Comparison of ENCODE assay signal across 23 cellular contexts in the genomic region with DNA sequence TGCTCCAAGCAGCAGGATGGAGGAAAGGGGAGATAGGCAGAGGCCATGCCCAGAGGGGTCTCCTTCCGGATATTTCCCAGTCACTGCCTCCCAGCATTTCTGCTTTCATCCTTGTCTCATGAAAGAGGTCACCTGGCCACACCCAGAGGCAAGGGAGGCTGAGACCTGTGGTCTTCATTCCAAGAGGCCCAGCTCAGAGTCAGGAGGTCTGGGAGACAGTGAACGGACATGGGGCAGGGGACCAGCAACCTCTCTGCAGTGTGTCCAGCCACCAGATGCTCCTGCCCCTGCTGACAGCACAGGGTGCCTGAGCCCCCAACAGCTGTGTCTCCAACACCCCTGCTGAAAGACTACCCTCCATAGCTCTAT.
"Had no signal": no experiment of that assay in that cellular context is flagged by ENCODE, and none has a peak within 500 bp of the region (broad histone marks: within the 10 kb centered on the region; RNA-seq: fewer than 3 reads in every experiment).

No MANE protein-coding gene starts in this region.

- H3K9me3 Mint-ChIP-seq: activated B cell treated with CpG ODN at 0.5 μM for 24 hours; activated naive CD8-positive, alpha-beta T cell treated with anti-CD3 and anti-CD28 coated beads for 36 hours; activated T-cell treated with anti-CD3 and anti-CD28 coated beads, Interleukin-2, amount 50 U/mL, for 4 hours; neural progenitor cell; T-helper 1 cell treated with Interleukin-12 subunit alpha and Interleukin-12 subunit beta and Interleukin-4 antibody, amounts not matched to agents 30 μg/mL and 1 μg/mL, for 36 hours had no signal

- H3K36me3 Mint-ChIP-seq: activated naive CD8-positive, alpha-beta T cell treated with anti-CD3 and anti-CD28 coated beads for 36 hours; naive B cell had no signal

- H3K9me3 ChIP-seq: heart left ventricle, psoas muscle, testis, uterus had no signal

- H3K36me3 ChIP-seq: heart left ventricle, neural progenitor cell, uterus had no signal

- DNase-seq: activated B cell treated with CpG ODN at 0.5 μM for 24 hours; activated CD4-positive, alpha-beta T cell treated with anti-CD3 and anti-CD28 coated beads for 36 hours; activated CD4-positive, alpha-beta T cell treated with anti-CD3 and anti-CD28 coated beads, Interleukin-2, amount 50 U/mL, for 4 hours; activated CD8-positive, alpha-beta memory T cell treated with anti-CD3 and anti-CD28 coated beads, Interleukin-2, amount 50 U/mL, for 48 hours; activated naive CD4-positive, alpha-beta T cell treated with Interleukin-2 at 50 U/mL for 16 hours; activated naive CD8-positive, alpha-beta T cell treated with anti-CD3 and anti-CD28 coated beads for 36 hours; activated T-cell treated with anti-CD3 and anti-CD28 coated beads, Interleukin-2, amount 50 U/mL, for 4 hours; cerebellar nuclear complex; heart left ventricle; islet precursor cell; left colon; mesendoderm; naive B cell; psoas muscle; right cardiac atrium; stimulated activated naive B cell treated with anti-CD40 and anti-IgM and Interleukin-4, amounts not matched to agents 10 μg/mL and 1 μg/mL and 100 μg/mL, for 72 hours; testis; trophoblast cell; uterus had no signal

- H3K27ac ChIP-seq: coronary artery, epithelial cell of prostate, heart left ventricle, neural progenitor cell, psoas muscle, testis, uterus had no signal

- H3K9ac ChIP-seq: neural progenitor cell had no signal

- ATAC-seq: activated CD4-positive, alpha-beta T cell treated with anti-CD3 and anti-CD28 coated beads for 36 hours; activated T-cell treated with anti-CD3 and anti-CD28 coated beads, Interleukin-2, amount 50 U/mL, for 4 hours; heart left ventricle; left colon; psoas muscle; right cardiac atrium; stimulated activated naive B cell treated with anti-CD40 and anti-IgM and Interleukin-4, amounts not matched to agents 10 μg/mL and 1 μg/mL and 100 μg/mL, for 72 hours had no signal

- H3K4me3 ChIP-seq: coronary artery, heart left ventricle, neural progenitor cell, psoas muscle, testis, uterus had no signal

- H3K27me3 Mint-ChIP-seq: activated B cell treated with CpG ODN at 0.5 μM for 24 hours, naive B cell had no signal

- H3K4me3 Mint-ChIP-seq: activated CD4-positive, alpha-beta T cell treated with anti-CD3 and anti-CD28 coated beads for 36 hours; activated naive CD8-positive, alpha-beta T cell treated with anti-CD3 and anti-CD28 coated beads for 36 hours; activated T-cell treated with anti-CD3 and anti-CD28 coated beads, Interleukin-2, amount 50 U/mL, for 4 hours; naive B cell; neural progenitor cell; stimulated activated naive B cell treated with anti-CD40 and anti-IgM and Interleukin-4, amounts not matched to agents 10 μg/mL and 1 μg/mL and 100 μg/mL, for 72 hours; T-helper 1 cell treated with Interleukin-12 subunit alpha and Interleukin-12 subunit beta and Interleukin-4 antibody, amounts not matched to agents 30 μg/mL and 1 μg/mL, for 36 hours had no signal

- H3K4me1 ChIP-seq: psoas muscle, uterus had no signal

- H3K4me2 ChIP-seq: neural progenitor cell had no signal

- H3K27me3 ChIP-seq: heart left ventricle, neural progenitor cell, testis, uterus had no signal

- H2AFZ ChIP-seq: neural progenitor cell had no signal

- H3K27ac Mint-ChIP-seq: activated CD4-positive, alpha-beta T cell treated with anti-CD3 and anti-CD28 coated beads for 36 hours; activated naive CD8-positive, alpha-beta T cell treated with anti-CD3 and anti-CD28 coated beads for 36 hours; neural progenitor cell; stimulated activated naive B cell treated with anti-CD40 and anti-IgM and Interleukin-4, amounts not matched to agents 10 μg/mL and 1 μg/mL and 100 μg/mL, for 72 hours; T-helper 1 cell treated with Interleukin-12 subunit alpha and Interleukin-12 subunit beta and Interleukin-4 antibody, amounts not matched to agents 30 μg/mL and 1 μg/mL, for 36 hours had no signal
